ENCODE assay signal across 10 cellular contexts in the genomic region with DNA sequence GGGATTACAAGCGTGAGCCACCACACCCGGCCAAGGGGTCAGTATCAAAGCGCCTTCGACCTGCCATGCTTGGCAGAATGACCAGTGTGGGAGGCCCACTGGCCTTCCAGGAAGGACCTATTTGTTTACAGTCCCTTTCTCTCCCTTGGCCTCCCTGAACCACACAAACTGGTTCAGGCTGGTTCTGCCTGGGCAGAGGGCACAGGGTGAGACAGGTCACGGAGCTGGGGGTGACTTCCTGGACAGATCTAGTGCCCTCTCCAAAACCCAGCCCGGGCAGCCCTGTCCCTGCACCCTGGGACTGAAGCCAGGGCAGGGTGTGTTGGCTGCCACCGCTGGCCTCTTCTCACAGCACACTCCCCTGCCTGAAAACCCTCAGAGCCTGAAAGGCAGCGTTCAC. TPM values are rescaled to one million over a fixed set of nuclear protein-coding genes. Genes with fewer than 3 reads are reported as not detected.
DNase-seq lines count a peak whose midpoint lies in the region; FAIRE-seq and TF ChIP-seq lines count a peak whose summit lies in the region.
"Had no signal": no experiment of that assay in that cellular context is flagged by ENCODE, and none has a peak within 500 bp of the region (broad histone marks: within the 10 kb centered on the region; RNA-seq: fewer than 3 reads in every experiment).

No MANE protein-coding gene starts in this region.

- peak; percentile 46 for DNase-seq in kidney
- DNase-seq in spleen = peak; percentile 73
- no peak for DNase-seq in GM12891 (ENCODE audit: insufficient read length, low spot score)
- DNase-seq in DMS79 (lab: John Stamatoyannopoulos, UW) = no peak
- DNase-seq in GM23248 = no peak
- DNase-seq in OCI-M1 (lab: John Stamatoyannopoulos, UW) = no peak
- DNase-seq: NCI-H1436 had no signal

- H3K4me2 ChIP-seq in GM23248 (ENCODE audit: unreplicated experiment) = no peak overlapping the region

- H3K4me3 Mint-ChIP-seq in activated naive CD8-positive, alpha-beta T cell = no peak overlapping the region

- H4K20me1 ChIP-seq in GM23248 (ENCODE audit: insufficient read depth) = no peaks in the 10 kb centered on the region

- H2AFZ ChIP-seq in GM23248 = no peak overlapping the region

- H3K36me3 Mint-ChIP-seq in activated naive CD8-positive, alpha-beta T cell = peaks cover 5% of the 10 kb centered on the region

- H3K9me3 Mint-ChIP-seq in activated naive CD8-positive, alpha-beta T cell (ENCODE audit: low read depth) = peaks cover 3% of the 10 kb centered on the region

- no peaks in the 10 kb centered on the region for H3K27me3 Mint-ChIP-seq in activated naive CD8-positive, alpha-beta T cell

- no peaks in the 10 kb centered on the region for H3K9me2 ChIP-seq in GM23248 (ENCODE audit: insufficient read depth)

- H3K4me3 ChIP-seq in kidney (ENCODE audit: low read length in 2 of 2) = no peak overlapping the region
- H3K4me3 ChIP-seq in spleen = no peak overlapping the region
- H3K4me3 ChIP-seq in GM23248 = no peak overlapping the region
- H3K4me3 ChIP-seq: ovary had no signal

- no peaks in the 10 kb centered on the region for H3K9me3 ChIP-seq in KOPT-K1 (ENCODE audit: insufficient read depth, low read length, poor library complexity, severe bottlenecking)
- no peaks in the 10 kb centered on the region for H3K9me3 ChIP-seq in kidney (ENCODE audit: control insufficient read depth in 1 of 2, low read length in 2 of 2)
- no peaks in the 10 kb centered on the region for H3K9me3 ChIP-seq in spleen
- H3K9me3 ChIP-seq in GM23248 (ENCODE audit: low read depth) = no peaks in the 10 kb centered on the region
- H3K9me3 ChIP-seq: ovary had no signal

- no peaks in the 10 kb centered on the region for H3F3A ChIP-seq in GM23248 (ENCODE audit: insufficient read depth)

- H3K36me3 ChIP-seq in KOPT-K1 (ENCODE audit: insufficient read depth, low read length) = peaks cover 49% of the 10 kb centered on the region
- peaks cover 0 to 2% of the 10 kb centered on the region in 2 donors for H3K36me3 ChIP-seq in kidney (ENCODE audit: control insufficient read depth in 1 of 2, insufficient read depth in 2 of 2, low read length in 2 of 2)
- peaks cover 5 to 55% (median 29%) of the 10 kb centered on the region in 6 donors for H3K36me3 ChIP-seq in spleen
- no peaks in the 10 kb centered on the region; the same call in 1 of the 2 replicates for H3K36me3 ChIP-seq in GM23248 (ENCODE audit: low read depth)
- H3K36me3 ChIP-seq: ovary had no signal

- intact Hi-C loops in kidney (cut with DNase I) = no loop called here
- intact Hi-C loops in spleen (cut with DNase I; ENCODE audit: low total_unique reads) = no loop called here

- peak overlapping the region; percentile 92 for H3K27ac ChIP-seq in KOPT-K1 (ENCODE audit: low read depth, low read length, poor library complexity, severe bottlenecking)
- H3K27ac ChIP-seq in kidney (ENCODE audit: low read depth in 2 of 2, low read length in 2 of 2) = no peak overlapping the region
- peak overlapping the region in 6 of 8 donors; percentile 11 to 93 (median 60) for H3K27ac ChIP-seq in spleen
- no peak overlapping the region for H3K27ac ChIP-seq in GM23248
- H3K27ac ChIP-seq: ovary had no signal

- H3K79me2 ChIP-seq in GM23248 (ENCODE audit: insufficient read depth) = peaks cover 21% of the 10 kb centered on the region

- no peak for TF ChIP-seq POLR2A in spleen (IDR thresholded peaks at IDR 0.05)
- no peak for TF ChIP-seq POLR2A in GM12891 (IDR thresholded peaks at IDR 0.05; ENCODE audit: low read depth, low read length)

- H3K9ac ChIP-seq in kidney (ENCODE audit: low read length in 2 of 2) (no peak overlapping the region), GM23248 (no peak overlapping the region)

- in situ Hi-C loops in GM23248 (cut with MboI) = no loop called here

- no peaks in the 10 kb centered on the region for H3K27me3 ChIP-seq in spleen (replicated peaks in 1 of 7)
- no peaks in the 10 kb centered on the region for H3K27me3 ChIP-seq in GM23248 (replicated peaks; ENCODE audit: insufficient read depth)
- H3K27me3 ChIP-seq: ovary had no signal

- no peak for TF ChIP-seq CTCF in kidney (IDR thresholded peaks at IDR 0.05; ENCODE audit: borderline replicate concordance, extremely low read depth, insufficient read depth)
- TF ChIP-seq CTCF in spleen (IDR thresholded peaks at IDR 0.05 in 8 of 11, conservative IDR thresholded peaks at IDR 0.05 in 3 of 11) = no peak

- peaks cover 76% of the 10 kb centered on the region for H3K4me1 Mint-ChIP-seq in activated naive CD8-positive, alpha-beta T cell (ENCODE audit: low read depth)

- H3K4me1 ChIP-seq in kidney (ENCODE audit: control insufficient read depth in 1 of 2, insufficient read depth in 1 of 2, low read depth in 1 of 2, low read length in 2 of 2) (peaks cover 0 to 6% of the 10 kb centered on the region in 2 donors), spleen (peaks cover 48 to 100% (median 98%) of the 10 kb centered on the region in 6 donors), GM23248 (ENCODE audit: insufficient read depth) (no peaks in the 10 kb centered on the region)

- WGBS in spleen, 5 donors = 56 to 72% (median 69%) methylated on average over 5 to 8 of the region's 8 CpGs
- WGBS in GM23248 (ENCODE audit: low coverage in 1 of 2, low lambda C conversion rate in 2 of 2, missing lambda C conversion rate in 2 of 2), 2 experiments = 61 to 64% methylated on average over 8 of the region's 8 CpGs

- no peak for FAIRE-seq in kidney (lab: Jason Lieb, UNC)
- no peak for FAIRE-seq in GM12891 (lab: Jason Lieb, UNC)

- peak overlapping the region; percentile 78 for H3K27ac Mint-ChIP-seq in activated naive CD8-positive, alpha-beta T cell

TF ChIP-seq in GM12891, 5 proteins besides CTCF, POLR2A, EP300 and RAD21:
- no peak for TF ChIP-seq TAF1 (IDR thresholded peaks at IDR 0.05; ENCODE audit: low read depth, low read length)
- no peak for TF ChIP-seq POU2F2 (IDR thresholded peaks at IDR 0.05; ENCODE audit: low read depth, low read length)
- no peak for TF ChIP-seq POLR2AphosphoS5 (IDR thresholded peaks at IDR 0.05; ENCODE audit: low read depth, low read length)
- no peak for TF ChIP-seq PAX5 (IDR thresholded peaks at IDR 0.05; ENCODE audit: insufficient read depth, low read length, severe bottlenecking)
- no peak for TF ChIP-seq SPI1 (IDR thresholded peaks at IDR 0.05; ENCODE audit: low read depth, low read length)

RNA-seq across cellular contexts. Expression of a gene that starts 11.3 kb away (rescaled TPM):
- total RNA-seq in kidney (11.7 TPM), spleen (10 to 100 TPM; 12.4 to 28.0 (median 18.5) TPM)
- polyA plus RNA-seq in kidney (ENCODE audit: insufficient read depth, low read depth, low replicate concordance) (7.1 TPM), spleen (10 to 100 TPM in 2 of 3 donors, 1 to 10 TPM in 1; 9.7 to 18.6 (median 10.7) TPM), GM23248 (2016; fragmentation: Nextera tagmentation; extraction: Ambion mirVana) (9.0 and 9.3 TPM in 2 replicates)
- polyA plus RNA-seq in GM12891 (2012; ENCODE audit: low read depth, missing spikeins) = 5.1 TPM
- total RNA-seq in GM23248 (2014; rRNA removed; shearing (Covaris generic)) = 18.0 and 23.4 TPM in 2 replicates

RNA-seq across cellular contexts. Expression of a gene that starts 38.5 kb away (rescaled TPM):
- total RNA-seq in kidney = 21.2 TPM
- polyA plus RNA-seq in kidney (ENCODE audit: insufficient read depth, low read depth, low replicate concordance) = 27.1 TPM
- 10 to 100 TPM; 24.2 to 36.9 (median 30.2) TPM for total RNA-seq in spleen
- polyA plus RNA-seq in spleen = 10 to 100 TPM; 13.8 to 19.3 (median 13.9) TPM
- 10.3 TPM for polyA plus RNA-seq in GM12891 (2012; ENCODE audit: low read depth, missing spikeins)
- total RNA-seq in GM23248 (2014; rRNA removed; shearing (Covaris generic)) = 45.7 and 46.8 TPM in 2 replicates
- 33.4 and 34.2 TPM in 2 replicates for polyA plus RNA-seq in GM23248 (2016; fragmentation: Nextera tagmentation; extraction: Ambion mirVana)

Comparison
In these comparisons a context has a peak if more than half of its experiments do, and no peak if none do; other contexts are left out.
1. H3K27ac ChIP-seq: peak in KOPT-K1 (single experiment) and spleen (6 of 8); none in kidney (0 of 2) and GM23248 (single experiment).
2. DNase-seq: peak in kidney (single experiment) and spleen (single experiment); none in GM12891 (single experiment), DMS79 (single experiment), GM23248 (single experiment) and OCI-M1 (single experiment).